1 cellular context compared by ENCODE assay signal in the genomic region with DNA sequence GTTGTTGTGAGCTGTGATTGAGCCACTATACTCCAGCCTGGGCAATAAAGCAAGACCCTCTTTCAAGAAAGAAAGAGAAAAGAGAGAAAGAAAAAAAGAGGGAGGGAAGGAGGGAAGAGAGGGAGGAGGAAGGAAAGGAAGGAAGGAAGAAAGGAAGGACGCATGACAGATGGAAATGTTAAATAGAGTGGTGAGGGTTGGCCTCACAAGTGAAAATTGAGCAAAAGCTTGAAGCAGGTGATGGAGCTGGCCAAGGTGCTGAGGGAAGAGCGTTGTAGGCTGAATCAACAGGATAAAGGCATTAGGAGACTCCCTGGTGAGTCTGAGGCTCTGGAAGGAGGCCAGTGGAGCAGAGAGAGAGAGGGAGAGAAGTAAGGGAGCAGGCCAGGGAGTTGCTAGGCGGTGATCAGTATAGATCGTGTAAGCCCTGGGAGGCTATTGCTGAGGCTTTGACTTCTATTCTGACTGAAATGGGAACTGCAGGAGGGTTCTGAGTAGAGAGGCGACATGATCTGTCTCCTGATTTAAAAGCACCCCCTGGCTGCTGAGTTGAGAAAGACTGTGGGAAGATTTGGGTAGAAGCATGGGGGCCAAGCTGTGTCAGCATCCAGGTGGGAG.
TF ChIP-seq lines count a peak whose summit lies in the region.

No MANE protein-coding gene starts in this region.

TF ChIP-seq in K562, 482 proteins besides CTCF, POLR2A, EP300 and RAD21 (continued from another document and continues in another):
- no peak for TF ChIP-seq GTF2B (IDR thresholded peaks at IDR 0.05; ENCODE audit: extremely low read depth, insufficient read length)
- peak in 1 of 2 experiments; percentile 73; a peak in 1 of 4 replicates for TF ChIP-seq FOXA3 (CRISPR knock-in tag; conservative IDR thresholded peaks at IDR 0.05 in 1 of 2, IDR thresholded peaks at IDR 0.05 in 1 of 2)
- 0 out of 2 replicates have a peak, but pooled peaks have one; percentile 50 for TF ChIP-seq NCOA1 (IDR thresholded peaks at IDR 0.05; ENCODE audit: low read depth)
- no peak for TF ChIP-seq NR2C1 (IDR thresholded peaks at IDR 0.05)
- TF ChIP-seq NR2C1 (tag; IDR thresholded peaks at IDR 0.05): 0 out of 2 replicates have a peak, but pooled peaks have one; percentile 27
- TF ChIP-seq, protein P1, sequence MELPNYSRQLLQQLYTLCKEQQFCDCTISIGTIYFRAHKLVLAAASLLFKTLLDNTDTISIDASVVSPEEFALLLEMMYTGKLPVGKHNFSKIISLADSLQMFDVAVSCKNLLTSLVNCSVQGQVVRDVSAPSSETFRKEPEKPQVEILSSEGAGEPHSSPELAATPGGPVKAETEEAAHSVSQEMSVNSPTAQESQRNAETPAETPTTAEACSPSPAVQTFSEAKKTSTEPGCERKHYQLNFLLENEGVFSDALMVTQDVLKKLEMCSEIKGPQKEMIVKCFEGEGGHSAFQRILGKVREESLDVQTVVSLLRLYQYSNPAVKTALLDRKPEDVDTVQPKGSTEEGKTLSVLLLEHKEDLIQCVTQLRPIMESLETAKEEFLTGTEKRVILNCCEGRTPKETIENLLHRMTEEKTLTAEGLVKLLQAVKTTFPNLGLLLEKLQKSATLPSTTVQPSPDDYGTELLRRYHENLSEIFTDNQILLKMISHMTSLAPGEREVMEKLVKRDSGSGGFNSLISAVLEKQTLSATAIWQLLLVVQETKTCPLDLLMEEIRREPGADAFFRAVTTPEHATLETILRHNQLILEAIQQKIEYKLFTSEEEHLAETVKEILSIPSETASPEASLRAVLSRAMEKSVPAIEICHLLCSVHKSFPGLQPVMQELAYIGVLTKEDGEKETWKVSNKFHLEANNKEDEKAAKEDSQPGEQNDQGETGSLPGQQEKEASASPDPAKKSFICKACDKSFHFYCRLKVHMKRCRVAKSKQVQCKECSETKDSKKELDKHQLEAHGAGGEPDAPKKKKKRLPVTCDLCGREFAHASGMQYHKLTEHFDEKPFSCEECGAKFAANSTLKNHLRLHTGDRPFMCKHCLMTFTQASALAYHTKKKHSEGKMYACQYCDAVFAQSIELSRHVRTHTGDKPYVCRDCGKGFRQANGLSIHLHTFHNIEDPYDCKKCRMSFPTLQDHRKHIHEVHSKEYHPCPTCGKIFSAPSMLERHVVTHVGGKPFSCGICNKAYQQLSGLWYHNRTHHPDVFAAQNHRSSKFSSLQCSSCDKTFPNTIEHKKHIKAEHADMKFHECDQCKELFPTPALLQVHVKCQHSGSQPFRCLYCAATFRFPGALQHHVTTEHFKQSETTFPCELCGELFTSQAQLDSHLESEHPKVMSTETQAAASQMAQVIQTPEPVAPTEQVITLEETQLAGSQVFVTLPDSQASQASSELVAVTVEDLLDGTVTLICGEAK (IDR thresholded peaks at IDR 0.05): peak; percentile 25; the same call in 1 of the 2 replicates
- TF ChIP-seq, protein P1 (CRISPR knock-in tag; IDR thresholded peaks at IDR 0.05): no peak
- TF ChIP-seq HLTF (IDR thresholded peaks at IDR 0.05): 0 out of 2 replicates have a peak, but pooled peaks have one; percentile 21
- TF ChIP-seq SIN3A (IDR thresholded peaks at IDR 0.05; ENCODE audit: borderline replicate concordance in 2 of 2, control insufficient read depth in 1 of 2, low read depth in 2 of 2, low read length in 2 of 2): 0 out of 4 replicates have a peak, but pooled peaks of 1 of the 2 experiments have one; percentile 35
- no peak for TF ChIP-seq TRIM25 (IDR thresholded peaks at IDR 0.05; ENCODE audit: borderline replicate concordance)
- peak; percentile 19; the same call in 1 of the 2 replicates for TF ChIP-seq STAG1 (CRISPR knock-in tag; IDR thresholded peaks at IDR 0.05; ENCODE audit: borderline replicate concordance)
- TF ChIP-seq, protein P2, sequence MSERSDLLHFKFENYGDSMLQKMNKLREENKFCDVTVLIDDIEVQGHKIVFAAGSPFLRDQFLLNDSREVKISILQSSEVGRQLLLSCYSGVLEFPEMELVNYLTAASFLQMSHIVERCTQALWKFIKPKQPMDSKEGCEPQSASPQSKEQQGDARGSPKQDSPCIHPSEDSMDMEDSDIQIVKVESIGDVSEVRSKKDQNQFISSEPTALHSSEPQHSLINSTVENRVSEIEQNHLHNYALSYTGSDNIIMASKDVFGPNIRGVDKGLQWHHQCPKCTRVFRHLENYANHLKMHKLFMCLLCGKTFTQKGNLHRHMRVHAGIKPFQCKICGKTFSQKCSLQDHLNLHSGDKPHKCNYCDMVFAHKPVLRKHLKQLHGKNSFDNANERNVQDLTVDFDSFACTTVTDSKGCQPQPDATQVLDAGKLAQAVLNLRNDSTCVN (CRISPR knock-in tag; IDR thresholded peaks at IDR 0.05): no peak
- TF ChIP-seq ZNF121 (CRISPR knock-in tag; conservative IDR thresholded peaks at IDR 0.05): no peak
- 0 out of 2 replicates have a peak, but pooled peaks have one; percentile 50 for TF ChIP-seq YBX1 (IDR thresholded peaks at IDR 0.05)
- no peak for TF ChIP-seq JUND (IDR thresholded peaks at IDR 0.05; ENCODE audit: borderline replicate concordance, low read depth, low read length)
- peak; percentile 17; the same call in 1 of the 3 replicates for TF ChIP-seq JUND (tag; IDR thresholded peaks at IDR 0.05; ENCODE audit: borderline replicate concordance, low read depth, low read length)
- TF ChIP-seq GATAD2B (IDR thresholded peaks at IDR 0.05; ENCODE audit: borderline replicate concordance): no peak
- TF ChIP-seq SIX5 (IDR thresholded peaks at IDR 0.05; ENCODE audit: borderline replicate concordance in 1 of 2, insufficient read depth in 1 of 2, low read depth in 1 of 2, low read length in 2 of 2): no peak
- TF ChIP-seq ZNF639 (CRISPR knock-in tag; conservative IDR thresholded peaks at IDR 0.05 in 1 of 2, IDR thresholded peaks at IDR 0.05 in 1 of 2): no peak
- TF ChIP-seq ZNF431 (CRISPR knock-in tag; IDR thresholded peaks at IDR 0.05): no peak
- peak; percentile 34 for TF ChIP-seq CXXC5 (CRISPR knock-in tag; IDR thresholded peaks at IDR 0.05)
- peak; percentile 54; the same call in 1 of the 2 replicates for TF ChIP-seq CREB3 (tag; conservative IDR thresholded peaks at IDR 0.05; ENCODE audit: low read depth)
- TF ChIP-seq ZNF512 (tag; IDR thresholded peaks at IDR 0.05): peak; percentile 69
- TF ChIP-seq CHAMP1 (IDR thresholded peaks at IDR 0.05): peak; percentile 69; the same call in 1 of the 2 replicates
- TF ChIP-seq ZNF766 (CRISPR knock-in tag; conservative IDR thresholded peaks at IDR 0.05): 0 out of 2 replicates have a peak, but pooled peaks have one; percentile 58
- TF ChIP-seq NFIC (IDR thresholded peaks at IDR 0.05): 0 out of 2 replicates have a peak, but pooled peaks have one; percentile 4
- TF ChIP-seq, protein P3, sequence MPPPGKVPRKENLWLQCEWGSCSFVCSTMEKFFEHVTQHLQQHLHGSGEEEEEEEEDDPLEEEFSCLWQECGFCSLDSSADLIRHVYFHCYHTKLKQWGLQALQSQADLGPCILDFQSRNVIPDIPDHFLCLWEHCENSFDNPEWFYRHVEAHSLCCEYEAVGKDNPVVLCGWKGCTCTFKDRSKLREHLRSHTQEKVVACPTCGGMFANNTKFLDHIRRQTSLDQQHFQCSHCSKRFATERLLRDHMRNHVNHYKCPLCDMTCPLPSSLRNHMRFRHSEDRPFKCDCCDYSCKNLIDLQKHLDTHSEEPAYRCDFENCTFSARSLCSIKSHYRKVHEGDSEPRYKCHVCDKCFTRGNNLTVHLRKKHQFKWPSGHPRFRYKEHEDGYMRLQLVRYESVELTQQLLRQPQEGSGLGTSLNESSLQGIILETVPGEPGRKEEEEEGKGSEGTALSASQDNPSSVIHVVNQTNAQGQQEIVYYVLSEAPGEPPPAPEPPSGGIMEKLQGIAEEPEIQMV (tag; conservative IDR thresholded peaks at IDR 0.05; ENCODE audit: low read depth): peak; percentile 57; the same call in 1 of the 2 replicates
- peak; percentile 97 for TF ChIP-seq MIER1 (IDR thresholded peaks at IDR 0.05; ENCODE audit: low read depth)
- TF ChIP-seq SMC3 (conservative IDR thresholded peaks at IDR 0.05; ENCODE audit: insufficient read depth, low read depth, low read length): peak; percentile 47
- no peak for TF ChIP-seq MXI1 (IDR thresholded peaks at IDR 0.05; ENCODE audit: low read depth, low read length)
- peak; percentile 62; the same call in 1 of the 2 replicates for TF ChIP-seq HDAC2 (IDR thresholded peaks at IDR 0.05)
